Comparison of ENCODE assay signal across 10 cellular contexts in genomic region chr10:49053053-49053997, GRCh38.
A peak's percentile ranks its signal among the peaks of the same experiment; 100 is the strongest.
DNase-seq lines count a peak whose midpoint lies in the region; ATAC-seq and TF ChIP-seq lines count a peak whose summit lies in the region.
"Had no signal": no experiment of that assay in that cellular context is flagged by ENCODE, and none has a peak within 500 bp of the region (broad histone marks: within the 10 kb centered on the region; RNA-seq: fewer than 3 reads in every experiment).

No MANE protein-coding gene starts in this region.

- no peak overlapping the region for H3K4me3 Mint-ChIP-seq in natural killer cell

- H3K27ac Mint-ChIP-seq in natural killer cell, result no peak overlapping the region

- H3K36me3 Mint-ChIP-seq in natural killer cell, result no peaks in the 10 kb centered on the region

- H3K4me3 ChIP-seq in OCI-LY7 (ENCODE audit: low read depth, low read length, poor library complexity, severe bottlenecking), result peak overlapping the region; percentile 39

- H3K4me1 ChIP-seq in OCI-LY7 (ENCODE audit: insufficient read depth, low read length, poor library complexity, severe bottlenecking), result peaks cover 73% of the 10 kb centered on the region

- no peaks in the 10 kb centered on the region for H3K9me3 ChIP-seq in OCI-LY7 (ENCODE audit: low read length)

- CTCF ChIA-PET in OCI-LY7 (lab: Charles Lee; ENCODE audit: unreplicated experiment), result interaction anchor here (0.6 to 1.1 kb wide), 5 partner anchors 20 to 108 kb away, joined by 3 to 4 read pairs (median 3); no protein-coding TSS in a partner anchor

- peak overlapping the region; percentile 91 for H3K27ac ChIP-seq in OCI-LY7 (ENCODE audit: low read depth, low read length, poor library complexity, severe bottlenecking)
- H3K27ac ChIP-seq: VCaP had no signal

- H2AFZ ChIP-seq in OCI-LY7 (ENCODE audit: low read length), result peak overlapping the region; percentile 36; the same call in 1 of the 2 replicates

- ATAC-seq in HG02763 (IDR thresholded peaks at IDR 0.05; ENCODE audit: unreplicated experiment), result peak; percentile 58
- peak; percentile 75 for ATAC-seq in omental fat pad (ENCODE audit: low FRiP score)
- ATAC-seq in natural killer cell, result no peak

- no peaks in the 10 kb centered on the region for H3K9me2 ChIP-seq in OCI-LY7 (ENCODE audit: insufficient read depth, low read length)

- no peaks in the 10 kb centered on the region for H3K79me2 ChIP-seq in OCI-LY7 (ENCODE audit: insufficient read depth, low read depth, low read length)

- H3K27me3 Mint-ChIP-seq in natural killer cell (ENCODE audit: low read depth in 2 of 2), result peaks cover 6 to 35% of the 10 kb centered on the region in 2 donors

- intact Hi-C loops in OCI-LY7 (cut with micrococcal nuclease; ENCODE audit: unreplicated experiment), result loop anchor here (1.0 to 2.0 kb wide), 5 partner anchors 23 to 111 kb away; no protein-coding TSS in a partner anchor
- intact Hi-C loops in natural killer cell (cut with micrococcal nuclease), result no loop called here

- no peaks in the 10 kb centered on the region for H3K4me1 Mint-ChIP-seq in natural killer cell

- no peaks in the 10 kb centered on the region for H3K36me3 ChIP-seq in OCI-LY7 (ENCODE audit: insufficient read depth, low read length)

- H3K9me3 Mint-ChIP-seq in natural killer cell, result no peaks in the 10 kb centered on the region

- no peaks in the 10 kb centered on the region for H4K20me1 ChIP-seq in OCI-LY7 (ENCODE audit: insufficient read depth, low read length)

- DNase-seq in GM19240 (ENCODE audit: insufficient read length, low spot score), result peak; percentile 11
- DNase-seq in OCI-LY7 (ENCODE audit: low spot score), result peak; percentile 99
- DNase-seq in omental fat pad (ENCODE audit: low spot score), result no peak
- DNase-seq in ureter (ENCODE audit: low spot score), result no peak
- no peak for DNase-seq in Ammon's horn (ENCODE audit: low spot score)
- DNase-seq in natural killer cell, result no peak
- no peak for DNase-seq in SIG-M5 treated with dmso at 0.1 percent for 504 hours (lab: John Stamatoyannopoulos, UW; ENCODE audit: unreplicated experiment)
- DNase-seq: stimulated activated CD4-positive, alpha-beta T cell treated with anti-CD3 and anti-CD28 coated beads, Interleukin-2, amount 100 ng/mL, for 48 hours had no signal

- POLR2A ChIA-PET in OCI-LY7 (lab: Charles Lee), result interaction anchor here (0.5 to 2.0 kb wide), 10 partner anchors 10 to 473 kb away, joined by 3 to 8 read pairs (median 4); partner anchors contain the start of gene FAM170B

- no TSS peak for BruUV-seq in OCI-LY7 (replicated peaks; lab: Mats Ljungman, UMichigan)

- TF ChIP-seq CTCF in OCI-LY7 (conservative IDR thresholded peaks at IDR 0.05; ENCODE audit: low read length), result no peak
- no peak for TF ChIP-seq CTCF in omental fat pad (IDR thresholded peaks at IDR 0.05)
- no peak for TF ChIP-seq CTCF in natural killer cell (IDR thresholded peaks at IDR 0.05)

- peak overlapping the region; percentile 57 for H3K4me2 ChIP-seq in OCI-LY7 (ENCODE audit: low read length)

Comparison
In these comparisons a context has a peak if more than half of its experiments do, and no peak if none do; other contexts are left out.
1. DNase-seq: peak in GM19240 (single experiment) and OCI-LY7 (single experiment); none in omental fat pad (single experiment), ureter (single experiment), Ammon's horn (single experiment), natural killer cell (single experiment) and SIG-M5 treated with dmso at 0.1 percent for 504 hours (single experiment).
2. ATAC-seq: peak in HG02763 (single experiment) and omental fat pad (single experiment); none in natural killer cell (0 of 3).